ENCODE assay signal across 25 cellular contexts in the genomic region with DNA sequence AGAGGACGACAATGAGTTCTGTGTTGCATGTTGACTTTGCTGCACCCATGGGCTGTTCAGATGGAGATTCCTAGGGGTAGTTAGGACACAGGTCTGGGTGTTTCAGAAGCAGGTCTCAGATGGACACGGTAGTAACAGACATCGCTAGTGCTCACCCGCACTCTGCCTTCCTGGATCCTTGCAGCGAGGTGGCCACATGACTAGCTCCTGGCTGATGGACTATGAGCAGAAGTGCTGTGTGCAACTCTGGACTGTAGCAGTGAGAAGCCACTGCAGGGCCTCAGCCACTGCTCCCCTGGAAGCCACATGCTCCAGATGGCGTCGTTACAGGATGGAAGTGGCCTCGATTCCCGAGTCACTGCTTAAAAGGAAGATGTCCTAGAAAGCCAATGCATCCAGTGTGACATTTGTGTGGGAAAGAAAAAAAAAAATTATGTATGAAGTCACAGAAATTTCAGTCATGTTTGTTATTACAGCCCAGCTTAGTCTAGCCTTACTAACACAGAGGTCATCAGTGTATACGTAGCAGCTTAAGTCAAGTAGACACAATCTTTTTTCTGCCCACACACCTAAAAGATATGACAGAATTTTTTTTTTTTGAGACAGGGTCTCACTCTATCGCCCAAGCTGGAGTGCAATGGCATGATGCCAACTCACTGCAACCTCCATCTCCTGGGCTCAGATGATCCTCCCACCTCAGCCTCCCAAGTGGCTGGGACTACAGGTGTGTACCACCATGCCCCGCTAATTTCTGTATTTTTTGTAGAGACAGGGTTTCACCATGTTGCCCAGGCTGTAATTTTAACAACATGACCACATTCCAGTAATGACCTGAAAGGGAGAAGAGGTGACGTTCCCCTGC.
"Had no signal": no experiment of that assay in that cellular context is flagged by ENCODE, and none has a peak within 500 bp of the region (broad histone marks: within the 10 kb centered on the region; RNA-seq: fewer than 3 reads in every experiment).

No MANE protein-coding gene starts in this region.

- H3K36me3 ChIP-seq: lower lobe of right lung, stomach, thyroid gland had no signal

- H3K9me3 Mint-ChIP-seq: effector memory CD8-positive, alpha-beta T cell; naive thymus-derived CD8-positive, alpha-beta T cell; nephron progenitor cell; stimulated activated effector memory CD8-positive, alpha-beta T cell treated with anti-CD3 and anti-CD28 coated beads, Interleukin-12 subunit alpha, Interleukin-12 subunit beta, amount 100 ng/mL, for 72 hours had no signal

- H3K27ac Mint-ChIP-seq: effector memory CD8-positive, alpha-beta T cell; nephron progenitor cell; progenitor cell of endocrine pancreas had no signal

- H3K27me3 Mint-ChIP-seq: effector memory CD8-positive, alpha-beta T cell; naive thymus-derived CD8-positive, alpha-beta T cell had no signal

- H3K36me3 Mint-ChIP-seq: stimulated activated effector memory CD8-positive, alpha-beta T cell treated with anti-CD3 and anti-CD28 coated beads, Interleukin-12 subunit alpha, Interleukin-12 subunit beta, amount 100 ng/mL, for 72 hours had no signal

- H2AFZ ChIP-seq: parathyroid adenoma had no signal

- H3K27ac ChIP-seq: coronary artery, epithelial cell of prostate, gastroesophageal sphincter, heart right ventricle, lower lobe of right lung, parathyroid adenoma, stomach, thyroid gland had no signal

- DNase-seq: effector memory CD8-positive, alpha-beta T cell; foreskin fibroblast; heart right ventricle; hippocampal formation; kidney glomerular epithelial cell; left colon; left ventricle myocardium superior; lower lobe of right lung; naive thymus-derived CD8-positive, alpha-beta T cell; nephron progenitor cell; stimulated activated CD4-positive, alpha-beta T cell treated with anti-CD3 and anti-CD28 coated beads, Interleukin-2, amount 100 ng/mL, for 24 hours; stimulated activated CD4-positive, alpha-beta T cell treated with anti-CD3 and anti-CD28 coated beads, Interleukin-4, amount 100 ng/mL, for 24 hours; stimulated activated naive CD4-positive, alpha-beta T cell treated with Interleukin-2 at 50 U/mL for 16 hours; stomach; thyroid gland; trophoblast cell had no signal

- H3K4me3 ChIP-seq: coronary artery, gastroesophageal sphincter, heart right ventricle, lower lobe of right lung, smooth muscle cell, stomach, thyroid gland had no signal

- H3K27me3 ChIP-seq: gastroesophageal sphincter, heart right ventricle, stomach, thyroid gland had no signal

- H3K4me2 ChIP-seq: smooth muscle cell had no signal

- H3K4me3 Mint-ChIP-seq: effector memory CD8-positive, alpha-beta T cell; nephron progenitor cell; stimulated activated effector memory CD8-positive, alpha-beta T cell treated with anti-CD3 and anti-CD28 coated beads, Interleukin-12 subunit alpha, Interleukin-12 subunit beta, amount 100 ng/mL, for 72 hours had no signal

- ATAC-seq: effector memory CD8-positive, alpha-beta T cell; esophagus mucosa; gastroesophageal sphincter; heart right ventricle; left colon; left ventricle myocardium superior; lower lobe of right lung; naive thymus-derived CD8-positive, alpha-beta T cell; sciatic nerve; stimulated activated effector memory CD8-positive, alpha-beta T cell treated with anti-CD3 and anti-CD28 coated beads, Interleukin-12 subunit alpha, Interleukin-12 subunit beta, amount 100 ng/mL, for 72 hours had no signal

- H3K9me3 ChIP-seq: gastroesophageal sphincter, heart right ventricle, lower lobe of right lung, stomach, thyroid gland had no signal

- H3K9ac ChIP-seq: parathyroid adenoma had no signal
